Comparison of ENCODE assay signal across 12 cellular contexts in genomic region chr3:70849911-70850699, GRCh38.
DNase-seq lines count a peak whose midpoint lies in the region; ATAC-seq, FAIRE-seq and TF ChIP-seq lines count a peak whose summit lies in the region.
"Had no signal": no experiment of that assay in that cellular context is flagged by ENCODE, and none has a peak within 500 bp of the region (broad histone marks: within the 10 kb centered on the region; RNA-seq: fewer than 3 reads in every experiment).

No MANE protein-coding gene starts in this region.

- TF ChIP-seq POLR2A in right lobe of liver (IDR thresholded peaks at IDR 0.05): no peak

- H3K4me3 ChIP-seq in ACC112 (ENCODE audit: low read depth, low read length) (no peak overlapping the region), cardiac fibroblast (replicated peaks in 1 of 2; ENCODE audit: low read depth in 2 of 2, low read length in 2 of 2) (no peak overlapping the region), right lobe of liver (no peak overlapping the region)
- H3K4me3 ChIP-seq: skin epidermis had no signal

- 53% methylated on average over 6 of the region's 6 CpGs for WGBS in right lobe of liver (ENCODE audit: insufficient coverage, low coverage, low lambda C conversion rate, missing lambda C conversion rate)

- no peaks in the 10 kb centered on the region for H3K9me3 ChIP-seq in right lobe of liver

- peak; percentile 69 for DNase-seq in HTR-8/SVneo (ENCODE audit: insufficient read length, low spot score)
- peak; percentile 93 to 97 for DNase-seq in cardiac fibroblast (ENCODE audit: low read depth in 2 of 2)
- DNase-seq in right lobe of liver: peak in 2 of 3 donors; percentile 16 to 45
- DNase-seq in stimulated activated naive CD8-positive, alpha-beta T cell treated with anti-CD3 and anti-CD28 coated beads, Interleukin-15, amount 100 ng/mL, for 72 hours: no peak
- no peak for DNase-seq in superior temporal gyrus (ENCODE audit: extremely low spot score)
- no peak for DNase-seq in NCI-H146 treated with DMSO at 0.1 percent for 48 hours (lab: John Stamatoyannopoulos, UW; ENCODE audit: unreplicated experiment)
- DNase-seq: activated CD8-positive, alpha-beta memory T cell treated with anti-CD3 and anti-CD28 coated beads, Interleukin-2, amount 10 ng/mL, durations not matched to agents 7 days and 5 days; erythroblast had no signal

- H3K36me3 ChIP-seq in ACC112 (ENCODE audit: insufficient read depth, low read length) (no peaks in the 10 kb centered on the region), right lobe of liver (no peaks in the 10 kb centered on the region)

- no peak overlapping the region for H3K27ac Mint-ChIP-seq in stimulated activated naive CD8-positive, alpha-beta T cell treated with anti-CD3 and anti-CD28 coated beads, Interleukin-15, amount 100 ng/mL, for 72 hours
- H3K27ac Mint-ChIP-seq: activated CD8-positive, alpha-beta memory T cell treated with anti-CD3 and anti-CD28 coated beads, Interleukin-2, amount 10 ng/mL, durations not matched to agents 7 days and 5 days had no signal

- ATAC-seq in right lobe of liver (peak in 3 of 4 donors; percentile 6 to 32 (median 23)), GM18909 (IDR thresholded peaks at IDR 0.05; ENCODE audit: poor library complexity, unreplicated experiment) (no peak)
- ATAC-seq in stimulated activated naive CD8-positive, alpha-beta T cell treated with anti-CD3 and anti-CD28 coated beads, Interleukin-15, amount 100 ng/mL, for 72 hours: no peak
- ATAC-seq: activated CD8-positive, alpha-beta memory T cell treated with anti-CD3 and anti-CD28 coated beads, Interleukin-2, amount 10 ng/mL, durations not matched to agents 7 days and 5 days had no signal

- H3K9me3 Mint-ChIP-seq in stimulated activated naive CD8-positive, alpha-beta T cell treated with anti-CD3 and anti-CD28 coated beads, Interleukin-15, amount 100 ng/mL, for 72 hours: peaks cover 0 to 13% of the 10 kb centered on the region in 2 donors

- H3K4me3 Mint-ChIP-seq in stimulated activated naive CD8-positive, alpha-beta T cell treated with anti-CD3 and anti-CD28 coated beads, Interleukin-15, amount 100 ng/mL, for 72 hours: no peak overlapping the region
- H3K4me3 Mint-ChIP-seq: activated CD8-positive, alpha-beta memory T cell treated with anti-CD3 and anti-CD28 coated beads, Interleukin-2, amount 10 ng/mL, durations not matched to agents 7 days and 5 days had no signal

- intact Hi-C loops in right lobe of liver (cut with DNase I): no loop called here

- H3K4me1 Mint-ChIP-seq in stimulated activated naive CD8-positive, alpha-beta T cell treated with anti-CD3 and anti-CD28 coated beads, Interleukin-15, amount 100 ng/mL, for 72 hours: peaks cover 10% of the 10 kb centered on the region
- H3K4me1 Mint-ChIP-seq: activated CD8-positive, alpha-beta memory T cell treated with anti-CD3 and anti-CD28 coated beads, Interleukin-2, amount 10 ng/mL, durations not matched to agents 7 days and 5 days had no signal

- H3K4me1 ChIP-seq in ACC112 (ENCODE audit: control insufficient read depth, insufficient read depth, low read length, unreplicated experiment) (peaks cover 47% of the 10 kb centered on the region), right lobe of liver (no peaks in the 10 kb centered on the region)

- FAIRE-seq in HTR-8/SVneo (lab: Jason Lieb, UNC): peak; percentile 74
- FAIRE-seq: GM19239 had no signal

- H3K27ac ChIP-seq in ACC112 (ENCODE audit: low read depth, low read length) (peak overlapping the region; percentile 74), right lobe of liver (no peak overlapping the region)

- no peak overlapping the region for H2AFZ ChIP-seq in ACC112 (ENCODE audit: low read length, unreplicated experiment)

- TF ChIP-seq CTCF in cardiac fibroblast (IDR thresholded peaks at IDR 0.05; ENCODE audit: low read depth, low read length) (no peak), right lobe of liver (IDR thresholded peaks at IDR 0.05) (no peak)

- no peaks in the 10 kb centered on the region for H3K79me2 ChIP-seq in ACC112 (ENCODE audit: control insufficient read depth, insufficient read depth, low read length, unreplicated experiment)

- H3K27me3 ChIP-seq in ACC112 (ENCODE audit: insufficient read depth, low read length): no peaks in the 10 kb centered on the region
- no peaks in the 10 kb centered on the region for H3K27me3 ChIP-seq in right lobe of liver

- peaks cover 32% of the 10 kb centered on the region for H3K27me3 Mint-ChIP-seq in stimulated activated naive CD8-positive, alpha-beta T cell treated with anti-CD3 and anti-CD28 coated beads, Interleukin-15, amount 100 ng/mL, for 72 hours

Comparison
In these comparisons a context has a peak if more than half of its experiments do, and no peak if none do; other contexts are left out.
1. DNase-seq: peak in HTR-8/SVneo (single experiment), cardiac fibroblast (2 of 2) and right lobe of liver (2 of 3); none in stimulated activated naive CD8-positive, alpha-beta T cell treated with anti-CD3 and anti-CD28 coated beads, Interleukin-15, amount 100 ng/mL, for 72 hours (0 of 2), superior temporal gyrus (single experiment) and NCI-H146 treated with DMSO at 0.1 percent for 48 hours (single experiment).
2. ATAC-seq: peak in right lobe of liver (3 of 4); none in stimulated activated naive CD8-positive, alpha-beta T cell treated with anti-CD3 and anti-CD28 coated beads, Interleukin-15, amount 100 ng/mL, for 72 hours (single experiment) and GM18909 (single experiment).